In the genomic region with DNA sequence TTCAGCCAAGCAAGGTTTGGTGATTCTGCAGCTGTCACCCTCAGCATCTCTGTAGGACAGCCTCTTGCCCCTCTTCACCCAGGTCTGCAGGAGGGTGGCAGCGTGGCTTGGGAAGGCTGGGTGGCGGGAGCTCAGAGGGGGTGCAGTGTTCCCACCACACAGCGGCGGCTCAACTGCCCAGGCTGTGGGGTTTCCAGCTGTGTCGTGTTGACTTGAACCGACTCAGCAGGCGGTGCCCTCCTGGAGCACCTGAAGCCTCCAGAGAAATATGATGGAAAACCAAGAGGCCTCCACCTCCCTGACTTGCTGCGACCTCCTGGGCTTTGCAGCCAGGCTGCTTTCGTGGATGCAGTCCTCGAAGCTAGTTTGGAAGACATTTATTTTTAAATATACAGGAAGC, we compare ENCODE assay signal across 1 cellular context.
TF ChIP-seq lines count a peak whose summit lies in the region.

No MANE protein-coding gene starts in this region.

TF ChIP-seq in GM23338, 12 proteins besides CTCF, POLR2A, EP300 and RAD21 (continued from another document):
- TF ChIP-seq, protein P1, sequence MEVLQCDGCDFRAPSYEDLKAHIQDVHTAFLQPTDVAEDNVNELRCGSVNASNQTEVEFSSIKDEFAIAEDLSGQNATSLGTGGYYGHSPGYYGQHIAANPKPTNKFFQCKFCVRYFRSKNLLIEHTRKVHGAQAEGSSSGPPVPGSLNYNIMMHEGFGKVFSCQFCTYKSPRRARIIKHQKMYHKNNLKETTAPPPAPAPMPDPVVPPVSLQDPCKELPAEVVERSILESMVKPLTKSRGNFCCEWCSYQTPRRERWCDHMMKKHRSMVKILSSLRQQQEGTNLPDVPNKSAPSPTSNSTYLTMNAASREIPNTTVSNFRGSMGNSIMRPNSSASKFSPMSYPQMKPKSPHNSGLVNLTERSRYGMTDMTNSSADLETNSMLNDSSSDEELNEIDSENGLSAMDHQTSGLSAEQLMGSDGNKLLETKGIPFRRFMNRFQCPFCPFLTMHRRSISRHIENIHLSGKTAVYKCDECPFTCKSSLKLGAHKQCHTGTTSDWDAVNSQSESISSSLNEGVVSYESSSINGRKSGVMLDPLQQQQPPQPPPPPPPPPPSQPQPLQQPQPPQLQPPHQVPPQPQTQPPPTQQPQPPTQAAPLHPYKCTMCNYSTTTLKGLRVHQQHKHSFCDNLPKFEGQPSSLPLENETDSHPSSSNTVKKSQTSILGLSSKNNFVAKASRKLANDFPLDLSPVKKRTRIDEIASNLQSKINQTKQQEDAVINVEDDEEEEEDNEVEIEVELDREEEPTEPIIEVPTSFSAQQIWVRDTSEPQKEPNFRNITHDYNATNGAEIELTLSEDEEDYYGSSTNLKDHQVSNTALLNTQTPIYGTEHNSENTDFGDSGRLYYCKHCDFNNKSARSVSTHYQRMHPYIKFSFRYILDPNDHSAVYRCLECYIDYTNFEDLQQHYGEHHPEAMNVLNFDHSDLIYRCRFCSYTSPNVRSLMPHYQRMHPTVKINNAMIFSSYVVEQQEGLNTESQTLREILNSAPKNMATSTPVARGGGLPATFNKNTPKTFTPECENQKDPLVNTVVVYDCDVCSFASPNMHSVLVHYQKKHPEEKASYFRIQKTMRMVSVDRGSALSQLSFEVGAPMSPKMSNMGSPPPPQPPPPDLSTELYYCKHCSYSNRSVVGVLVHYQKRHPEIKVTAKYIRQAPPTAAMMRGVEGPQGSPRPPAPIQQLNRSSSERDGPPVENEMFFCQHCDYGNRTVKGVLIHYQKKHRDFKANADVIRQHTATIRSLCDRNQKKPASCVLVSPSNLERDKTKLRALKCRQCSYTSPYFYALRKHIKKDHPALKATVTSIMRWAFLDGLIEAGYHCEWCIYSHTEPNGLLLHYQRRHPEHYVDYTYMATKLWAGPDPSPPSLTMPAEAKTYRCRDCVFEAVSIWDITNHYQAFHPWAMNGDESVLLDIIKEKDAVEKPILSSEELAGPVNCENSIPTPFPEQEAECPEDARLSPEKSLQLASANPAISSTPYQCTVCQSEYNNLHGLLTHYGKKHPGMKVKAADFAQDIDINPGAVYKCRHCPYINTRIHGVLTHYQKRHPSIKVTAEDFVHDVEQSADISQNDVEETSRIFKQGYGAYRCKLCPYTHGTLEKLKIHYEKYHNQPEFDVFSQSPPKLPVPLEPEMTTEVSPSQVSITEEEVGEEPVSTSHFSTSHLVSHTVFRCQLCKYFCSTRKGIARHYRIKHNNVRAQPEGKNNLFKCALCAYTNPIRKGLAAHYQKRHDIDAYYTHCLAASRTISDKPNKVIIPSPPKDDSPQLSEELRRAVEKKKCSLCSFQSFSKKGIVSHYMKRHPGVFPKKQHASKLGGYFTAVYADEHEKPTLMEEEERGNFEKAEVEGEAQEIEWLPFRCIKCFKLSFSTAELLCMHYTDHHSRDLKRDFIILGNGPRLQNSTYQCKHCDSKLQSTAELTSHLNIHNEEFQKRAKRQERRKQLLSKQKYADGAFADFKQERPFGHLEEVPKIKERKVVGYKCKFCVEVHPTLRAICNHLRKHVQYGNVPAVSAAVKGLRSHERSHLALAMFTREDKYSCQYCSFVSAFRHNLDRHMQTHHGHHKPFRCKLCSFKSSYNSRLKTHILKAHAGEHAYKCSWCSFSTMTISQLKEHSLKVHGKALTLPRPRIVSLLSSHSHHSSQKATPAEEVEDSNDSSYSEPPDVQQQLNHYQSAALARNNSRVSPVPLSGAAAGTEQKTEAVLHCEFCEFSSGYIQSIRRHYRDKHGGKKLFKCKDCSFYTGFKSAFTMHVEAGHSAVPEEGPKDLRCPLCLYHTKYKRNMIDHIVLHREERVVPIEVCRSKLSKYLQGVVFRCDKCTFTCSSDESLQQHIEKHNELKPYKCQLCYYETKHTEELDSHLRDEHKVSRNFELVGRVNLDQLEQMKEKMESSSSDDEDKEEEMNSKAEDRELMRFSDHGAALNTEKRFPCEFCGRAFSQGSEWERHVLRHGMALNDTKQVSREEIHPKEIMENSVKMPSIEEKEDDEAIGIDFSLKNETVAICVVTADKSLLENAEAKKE (CRISPR knock-in tag; IDR thresholded peaks at IDR 0.05) = no peak
- TF ChIP-seq EZH2phosphoT487 (IDR thresholded peaks at IDR 0.05; ENCODE audit: unreplicated experiment) (no peak), STAT1 (IDR thresholded peaks at IDR 0.05; ENCODE audit: unreplicated experiment) (no peak), JUNB (IDR thresholded peaks at IDR 0.05; ENCODE audit: unreplicated experiment) (no peak)
